ENCODE assay signal across 33 cellular contexts in genomic region chr7:2074694-2075093, GRCh38.
"Had no signal": no experiment of that assay in that cellular context is flagged by ENCODE, and none has a peak within 500 bp of the region (broad histone marks: within the 10 kb centered on the region; RNA-seq: fewer than 3 reads in every experiment).

No MANE protein-coding gene starts in this region.

- H3K27ac Mint-ChIP-seq: activated B cell treated with CpG ODN at 0.5 μM for 24 hours; activated CD8-positive, alpha-beta T cell treated with anti-CD3 and anti-CD28 coated beads for 36 hours; activated naive CD4-positive, alpha-beta T cell treated with anti-CD3 and anti-CD28 coated beads, Interleukin-2, amount 50 U/mL, for 24 hours; activated naive CD8-positive, alpha-beta T cell treated with anti-CD3 and anti-CD28 coated beads, Interleukin-2, amount 50 U/mL, for 24 hours; activated T-helper 2 cell treated with anti-CD3 and anti-CD28 coated beads, Interferon-gamma antibody, Interleukin-2, Interleukin-4, amounts not matched to agents 10 μg/mL and 5 μg/mL and 100 μg/mL, durations not matched to agents 14 hours and 24 hours and 36 hours; T-helper 17 cell had no signal

- H3K4me3 ChIP-seq: breast epithelium, gastrocnemius medialis, left lung, lung, mucosa of descending colon, sigmoid colon, smooth muscle cell, stomach, suprapubic skin, tibial artery, upper lobe of right lung had no signal

- ATAC-seq: activated CD8-positive, alpha-beta T cell treated with anti-CD3 and anti-CD28 coated beads for 36 hours; activated naive CD8-positive, alpha-beta T cell treated with anti-CD3 and anti-CD28 coated beads, Interleukin-2, amount 50 U/mL, for 24 hours; left lung; mucosa of descending colon; stimulated activated naive B cell treated with anti-CD40 and anti-IgM and Interleukin-4, amounts not matched to agents 10 μg/mL and 1 μg/mL and 100 μg/mL, for 72 hours; T-helper 17 cell; upper lobe of right lung had no signal

- H3K9me3 ChIP-seq: breast epithelium, gastrocnemius medialis, left lung, mucosa of descending colon, neutrophil, sigmoid colon, stomach, suprapubic skin, tibial artery, upper lobe of right lung had no signal

- H3K36me3 Mint-ChIP-seq: activated naive CD4-positive, alpha-beta T cell treated with anti-CD3 and anti-CD28 coated beads, Interleukin-2, amount 50 U/mL, for 24 hours had no signal

- DNase-seq: activated B cell treated with CpG ODN at 0.5 μM for 24 hours; activated CD4-positive, alpha-beta T cell treated with anti-CD3 and anti-CD28 coated beads, Interleukin-2, amount 50 U/mL, for 1 hour; activated CD8-positive, alpha-beta T cell treated with anti-CD3 and anti-CD28 coated beads for 36 hours; activated naive CD8-positive, alpha-beta T cell treated with anti-CD3 and anti-CD28 coated beads, Interleukin-2, amount 50 U/mL, for 24 hours; activated T-cell treated with anti-CD3 and anti-CD28 coated beads, Interleukin-2, amount 50 U/mL, for 48 hours; amygdala; central memory CD4-positive, alpha-beta T cell; dermis blood vessel endothelial cell; effector CD8-positive, alpha-beta T cell; gastrocnemius medialis; glutamatergic neuron; left lung; mucosa of descending colon; sigmoid colon; stimulated activated CD4-positive, alpha-beta T cell treated with anti-CD3 and anti-CD28 coated beads, Interleukin-1b, Interleukin-23, amount 100 ng/mL, for 48 hours; stimulated activated CD4-positive, alpha-beta T cell treated with anti-CD3 and anti-CD28 coated beads, Interleukin-4, amount 100 ng/mL, for 4 hours; stimulated activated CD8-positive, alpha-beta memory T cell treated with anti-CD3 and anti-CD28 coated beads, Interleukin-4, amount 100 ng/mL, for 48 hours; stimulated activated naive B cell treated with anti-CD40 and anti-IgM and Interleukin-4, amounts not matched to agents 10 μg/mL and 1 μg/mL and 100 μg/mL, for 72 hours; stomach; T-helper 17 cell; T1000; tibial artery; upper lobe of right lung had no signal

- H3K9me3 Mint-ChIP-seq: activated B cell treated with CpG ODN at 0.5 μM for 24 hours; activated CD8-positive, alpha-beta T cell treated with anti-CD3 and anti-CD28 coated beads for 36 hours; activated naive CD4-positive, alpha-beta T cell treated with anti-CD3 and anti-CD28 coated beads, Interleukin-2, amount 50 U/mL, for 24 hours; activated naive CD8-positive, alpha-beta T cell treated with anti-CD3 and anti-CD28 coated beads, Interleukin-2, amount 50 U/mL, for 24 hours; activated T-helper 2 cell treated with anti-CD3 and anti-CD28 coated beads, Interferon-gamma antibody, Interleukin-2, Interleukin-4, amounts not matched to agents 10 μg/mL and 5 μg/mL and 100 μg/mL, durations not matched to agents 14 hours and 24 hours and 36 hours; nephron; stimulated activated naive B cell treated with anti-CD40 and anti-IgM and Interleukin-4, amounts not matched to agents 10 μg/mL and 1 μg/mL and 100 μg/mL, for 72 hours had no signal

- H3K36me3 ChIP-seq: breast epithelium, gastrocnemius medialis, neutrophil, sigmoid colon, upper lobe of right lung had no signal

- H3K4me1 ChIP-seq: breast epithelium, left lung, sigmoid colon, stomach, suprapubic skin, tibial artery, upper lobe of right lung had no signal

- H3K27me3 ChIP-seq: breast epithelium, gastrocnemius medialis, left lung, neutrophil, sigmoid colon, stomach, suprapubic skin, tibial artery, upper lobe of right lung had no signal

- H3K27me3 Mint-ChIP-seq: activated B cell treated with CpG ODN at 0.5 μM for 24 hours; activated CD8-positive, alpha-beta T cell treated with anti-CD3 and anti-CD28 coated beads for 36 hours; activated naive CD4-positive, alpha-beta T cell treated with anti-CD3 and anti-CD28 coated beads, Interleukin-2, amount 50 U/mL, for 24 hours; activated naive CD8-positive, alpha-beta T cell treated with anti-CD3 and anti-CD28 coated beads, Interleukin-2, amount 50 U/mL, for 24 hours; progenitor cell of endocrine pancreas; stimulated activated naive B cell treated with anti-CD40 and anti-IgM and Interleukin-4, amounts not matched to agents 10 μg/mL and 1 μg/mL and 100 μg/mL, for 72 hours; T-helper 17 cell had no signal

- H3K4me3 Mint-ChIP-seq: activated B cell treated with CpG ODN at 0.5 μM for 24 hours; activated CD8-positive, alpha-beta T cell treated with anti-CD3 and anti-CD28 coated beads for 36 hours; activated naive CD4-positive, alpha-beta T cell treated with anti-CD3 and anti-CD28 coated beads, Interleukin-2, amount 50 U/mL, for 24 hours; activated naive CD8-positive, alpha-beta T cell treated with anti-CD3 and anti-CD28 coated beads, Interleukin-2, amount 50 U/mL, for 24 hours; nephron; T-helper 17 cell had no signal

- H3K27ac ChIP-seq: breast epithelium, epithelial cell of prostate, gastrocnemius medialis, left lung, neutrophil, sigmoid colon, stomach, suprapubic skin, tibial artery, upper lobe of right lung had no signal
